Comparison of ENCODE assay signal across 27 cellular contexts in the genomic region with DNA sequence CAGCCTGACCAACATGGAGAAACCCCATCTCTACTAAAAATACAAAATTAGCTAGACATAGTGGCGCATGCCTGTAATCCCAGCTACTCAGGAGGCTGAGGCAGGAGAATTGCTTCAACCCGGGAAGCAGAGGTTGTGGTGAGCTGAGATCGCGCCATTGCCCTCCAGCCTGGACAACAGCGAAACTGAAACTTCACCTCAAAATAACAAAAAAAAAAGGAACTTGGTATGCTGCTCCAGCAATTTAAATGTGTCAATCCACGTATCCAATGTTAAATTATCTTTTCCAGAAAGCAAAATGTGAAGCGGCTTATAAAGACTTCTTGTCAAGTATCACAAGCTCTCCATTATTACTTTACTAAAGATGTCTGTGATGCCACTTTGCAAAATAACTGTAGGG.
"Had no signal": no experiment of that assay in that cellular context is flagged by ENCODE, and none has a peak within 500 bp of the region (broad histone marks: within the 10 kb centered on the region; RNA-seq: fewer than 3 reads in every experiment).

No MANE protein-coding gene starts in this region.

- H3K36me3 ChIP-seq: adrenal gland, gastrocnemius medialis, tibial nerve, uterus had no signal

- H3K9me3 Mint-ChIP-seq: activated T-cell treated with anti-CD3 and anti-CD28 coated beads, Interleukin-2, amount 50 U/mL, for 4 hours; activated T-helper 2 cell treated with anti-CD3 and anti-CD28 coated beads, Interferon-gamma antibody, Interleukin-2, Interleukin-4, amounts not matched to agents 10 μg/mL and 5 μg/mL and 100 μg/mL, durations not matched to agents 14 hours and 24 hours and 36 hours; stimulated activated naive CD8-positive, alpha-beta T cell treated with anti-CD3 and anti-CD28 coated beads, Interleukin-15, Interleukin-2, amounts not matched to agents 100 ng/mL and 50 ng/mL, for 24 hours had no signal

- H3K27me3 ChIP-seq: adrenal gland, gastrocnemius medialis, tibial nerve, uterus had no signal

- H3K9me3 ChIP-seq: adrenal gland, gastrocnemius medialis, mucosa of descending colon, tibial nerve, uterus had no signal

- H3K4me3 ChIP-seq: adrenal gland, gastrocnemius medialis, mucosa of descending colon, uterus had no signal

- H3K4me1 ChIP-seq: parathyroid adenoma, uterus had no signal

- H3K27me3 Mint-ChIP-seq: activated naive CD8-positive, alpha-beta T cell; stimulated activated naive CD8-positive, alpha-beta T cell treated with anti-CD3 and anti-CD28 coated beads, Interleukin-15, Interleukin-2, amounts not matched to agents 100 ng/mL and 50 ng/mL, for 24 hours had no signal

- H3K27ac ChIP-seq: gastrocnemius medialis, parathyroid adenoma, tibial nerve, uterus had no signal

- H3K4me3 Mint-ChIP-seq: activated naive CD8-positive, alpha-beta T cell; activated T-cell treated with anti-CD3 and anti-CD28 coated beads, Interleukin-2, amount 50 U/mL, for 4 hours; stimulated activated naive CD8-positive, alpha-beta T cell treated with anti-CD3 and anti-CD28 coated beads, Interleukin-15, Interleukin-2, amounts not matched to agents 100 ng/mL and 50 ng/mL, for 24 hours had no signal

- FAIRE-seq: astrocyte, islet of Langerhans had no signal

- ATAC-seq: activated T-cell treated with anti-CD3 and anti-CD28 coated beads, Interleukin-2, amount 50 U/mL, for 4 hours; gastrocnemius medialis; left colon; mucosa of descending colon; right cardiac atrium had no signal

- H3K27ac Mint-ChIP-seq: activated naive CD8-positive, alpha-beta T cell; activated T-helper 2 cell treated with anti-CD3 and anti-CD28 coated beads, Interferon-gamma antibody, Interleukin-2, Interleukin-4, amounts not matched to agents 10 μg/mL and 5 μg/mL and 100 μg/mL, durations not matched to agents 14 hours and 24 hours and 36 hours; stimulated activated naive CD8-positive, alpha-beta T cell treated with anti-CD3 and anti-CD28 coated beads, Interleukin-15, Interleukin-2, amounts not matched to agents 100 ng/mL and 50 ng/mL, for 24 hours had no signal

- DNase-seq: activated CD4-positive, alpha-beta T cell treated with anti-CD3 and anti-CD28 coated beads for 4 hours; activated CD4-positive, alpha-beta T cell treated with anti-CD3 and anti-CD28 coated beads, Interleukin-2, amount 50 U/mL, for 48 hours; activated CD4-positive, CD25-positive, alpha-beta regulatory T cell; activated CD8-positive, alpha-beta memory T cell treated with anti-CD3 and anti-CD28 coated beads, Interleukin-2, amount 50 U/mL, for 48 hours; activated naive CD4-positive, alpha-beta T cell; activated T-cell treated with anti-CD3 and anti-CD28 coated beads, Interleukin-2, amount 50 U/mL, for 4 hours; adrenal gland; central memory CD4-positive, alpha-beta T cell; effector memory CD4-positive, alpha-beta T cell; gastrocnemius medialis; head of caudate nucleus; hypothalamus; left colon; mesendoderm; mucosa of descending colon; nucleus accumbens; right cardiac atrium; stimulated activated CD4-positive, alpha-beta T cell treated with anti-CD3 and anti-CD28 coated beads, Interleukin-12 subunit alpha, Interleukin-12 subunit beta, amount 100 ng/mL, for 4 hours; stimulated activated CD4-positive, alpha-beta T cell treated with anti-CD3 and anti-CD28 coated beads, Interleukin-4, amount 100 ng/mL, for 4 hours; uterus had no signal
